ENCODE assay signal across 8 cellular contexts in the genomic region with DNA sequence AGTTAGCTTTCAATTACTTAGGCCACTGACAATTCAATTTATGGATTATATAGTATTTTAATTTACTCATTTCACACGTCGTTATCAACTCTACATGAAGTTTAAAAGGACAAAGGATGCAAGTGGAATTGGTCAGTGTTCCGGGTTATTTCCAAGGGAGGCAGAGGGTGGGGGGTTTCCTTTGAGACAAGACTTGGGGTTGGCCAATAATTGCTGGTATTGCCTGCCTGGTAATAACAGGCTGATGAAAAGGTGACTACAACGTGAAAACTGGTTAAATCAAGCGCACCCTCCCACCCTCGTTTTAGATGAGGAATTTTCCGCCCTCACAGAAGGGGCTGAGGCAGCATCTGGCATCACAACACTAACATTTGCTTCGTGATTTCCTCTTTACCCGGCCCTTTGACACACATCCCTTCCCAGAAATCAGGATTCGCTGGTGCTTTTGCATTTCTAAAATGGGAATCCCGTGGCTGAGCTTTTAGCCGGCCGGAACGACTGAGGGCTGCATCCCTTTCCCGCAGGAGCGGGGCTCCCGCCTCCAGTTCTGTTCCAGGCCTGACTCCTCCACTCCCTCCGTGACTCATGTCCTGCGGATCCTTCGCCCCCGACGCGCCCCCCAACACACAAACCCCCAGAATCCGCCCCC. TPM values are rescaled to one million over a fixed set of nuclear protein-coding genes. Genes with fewer than 3 reads are reported as not detected.
A peak's percentile ranks its signal among the peaks of the same experiment; 100 is the strongest.
DNase-seq lines count a peak whose midpoint lies in the region; ATAC-seq and TF ChIP-seq lines count a peak whose summit lies in the region.

No MANE protein-coding gene starts in this region.

- H3K4me3 ChIP-seq in AG10803 (ENCODE audit: low read length) (peak overlapping the region; percentile 60), H7 (ENCODE audit: insufficient read depth, low read depth, low read length) (peak overlapping the region; percentile 69), liver (ENCODE audit: low read depth in 1 of 3, low read length in 3 of 3) (peak overlapping the region; percentile 52 to 69 (median 62))

- no peaks in the 10 kb centered on the region for H3K27me3 ChIP-seq in H7 (ENCODE audit: control insufficient read depth, insufficient read depth, low read length)
- H3K27me3 ChIP-seq in liver (ENCODE audit: control insufficient read depth in 4 of 4, insufficient read depth in 4 of 4, low read length in 3 of 4) = no peaks in the 10 kb centered on the region

- no peak for ATAC-seq in GM18517 (IDR thresholded peaks at IDR 0.05; ENCODE audit: unreplicated experiment)

- no peak for TF ChIP-seq CTCF in AG10803 (conservative IDR thresholded peaks at IDR 0.05; ENCODE audit: low read length)
- TF ChIP-seq CTCF in RWPE1 (conservative IDR thresholded peaks at IDR 0.05; ENCODE audit: low read depth) = no peak
- TF ChIP-seq CTCF in chondrocyte (IDR thresholded peaks at IDR 0.05) = no peak
- TF ChIP-seq CTCF in liver (IDR thresholded peaks at IDR 0.05; ENCODE audit: low read depth, low read length, missing input control) = no peak

- CTCF ChIA-PET in RWPE1 (lab: Yijun Ruan, JAX) = interaction anchor here (1.0 to 1.2 kb wide), 2 partner anchors 117 to 150 kb away, joined by 3 to 4 read pairs; no protein-coding TSS in a partner anchor

- peak overlapping the region; percentile 88 for H3K4me3 Mint-ChIP-seq in chondrocyte (ENCODE audit: unreplicated experiment)

- WGBS in liver = 10% methylated on average over 24 of the region's 24 CpGs

- H3K36me3 ChIP-seq in H7 (replicated peaks; ENCODE audit: control insufficient read depth, insufficient read depth, low read length) (peaks cover 23% of the 10 kb centered on the region), liver (ENCODE audit: control insufficient read depth in 4 of 4, insufficient read depth in 3 of 4, low read depth in 1 of 4, low read length in 3 of 4) (peaks cover 8 to 16% (median 14%) of the 10 kb centered on the region in 4 donors)

- H3K27ac Mint-ChIP-seq in chondrocyte (ENCODE audit: unreplicated experiment) = peak overlapping the region; percentile 99

- peaks cover 9% of the 10 kb centered on the region for H3K36me3 Mint-ChIP-seq in chondrocyte (ENCODE audit: low read depth)

- H3K4me1 ChIP-seq in liver (ENCODE audit: control insufficient read depth in 4 of 4, insufficient read depth in 4 of 4, low read length in 3 of 4) = peaks cover 0 to 17% (median 6%) of the 10 kb centered on the region in 4 donors

- no peak for TF ChIP-seq RAD21 in liver (IDR thresholded peaks at IDR 0.05)

- DNase-seq in AG10803 (ENCODE audit: low read depth) (no peak), H7 (peak; percentile 61), RWPE1 (ENCODE audit: low spot score) (peak; percentile 73), chondrocyte (ENCODE audit: low spot score) (no peak), SKM-1 (lab: John Stamatoyannopoulos, UW; ENCODE audit: unreplicated experiment) (no peak)
- DNase-seq in stimulated activated naive CD4-positive, alpha-beta T cell (lab: John Stamatoyannopoulos, UW) = peak; percentile 17 to 66 (median 42)

- peak overlapping the region; percentile 15 to 80 for H3K9ac ChIP-seq in liver (ENCODE audit: low read depth in 1 of 2, low read length in 2 of 2)

- no peaks in the 10 kb centered on the region for H3K27me3 Mint-ChIP-seq in chondrocyte (ENCODE audit: low read depth)

- H3K9me3 Mint-ChIP-seq in chondrocyte (ENCODE audit: low read depth) = no peaks in the 10 kb centered on the region

- H3K27ac ChIP-seq in RWPE1 (peak overlapping the region; percentile 96), liver (ENCODE audit: low read depth in 1 of 2, low read length in 2 of 2) (peak overlapping the region; percentile 92 to 96)

- peaks cover 39% of the 10 kb centered on the region for H3K4me1 Mint-ChIP-seq in chondrocyte (ENCODE audit: low read depth)

- POLR2A ChIA-PET in RWPE1 (lab: Yijun Ruan, JAX; ENCODE audit: low non-redundant PET) = interaction anchor here (1.2 kb wide), 1 partner anchor 70 kb away, joined by 6 read pairs; no protein-coding TSS in a partner anchor

- H3K9me3 ChIP-seq in liver (ENCODE audit: control insufficient read depth in 4 of 4, low read length in 3 of 4) = no peaks in the 10 kb centered on the region

TF ChIP-seq in liver, 16 proteins besides CTCF, POLR2A, EP300 and RAD21:
- TF ChIP-seq, protein P1, sequence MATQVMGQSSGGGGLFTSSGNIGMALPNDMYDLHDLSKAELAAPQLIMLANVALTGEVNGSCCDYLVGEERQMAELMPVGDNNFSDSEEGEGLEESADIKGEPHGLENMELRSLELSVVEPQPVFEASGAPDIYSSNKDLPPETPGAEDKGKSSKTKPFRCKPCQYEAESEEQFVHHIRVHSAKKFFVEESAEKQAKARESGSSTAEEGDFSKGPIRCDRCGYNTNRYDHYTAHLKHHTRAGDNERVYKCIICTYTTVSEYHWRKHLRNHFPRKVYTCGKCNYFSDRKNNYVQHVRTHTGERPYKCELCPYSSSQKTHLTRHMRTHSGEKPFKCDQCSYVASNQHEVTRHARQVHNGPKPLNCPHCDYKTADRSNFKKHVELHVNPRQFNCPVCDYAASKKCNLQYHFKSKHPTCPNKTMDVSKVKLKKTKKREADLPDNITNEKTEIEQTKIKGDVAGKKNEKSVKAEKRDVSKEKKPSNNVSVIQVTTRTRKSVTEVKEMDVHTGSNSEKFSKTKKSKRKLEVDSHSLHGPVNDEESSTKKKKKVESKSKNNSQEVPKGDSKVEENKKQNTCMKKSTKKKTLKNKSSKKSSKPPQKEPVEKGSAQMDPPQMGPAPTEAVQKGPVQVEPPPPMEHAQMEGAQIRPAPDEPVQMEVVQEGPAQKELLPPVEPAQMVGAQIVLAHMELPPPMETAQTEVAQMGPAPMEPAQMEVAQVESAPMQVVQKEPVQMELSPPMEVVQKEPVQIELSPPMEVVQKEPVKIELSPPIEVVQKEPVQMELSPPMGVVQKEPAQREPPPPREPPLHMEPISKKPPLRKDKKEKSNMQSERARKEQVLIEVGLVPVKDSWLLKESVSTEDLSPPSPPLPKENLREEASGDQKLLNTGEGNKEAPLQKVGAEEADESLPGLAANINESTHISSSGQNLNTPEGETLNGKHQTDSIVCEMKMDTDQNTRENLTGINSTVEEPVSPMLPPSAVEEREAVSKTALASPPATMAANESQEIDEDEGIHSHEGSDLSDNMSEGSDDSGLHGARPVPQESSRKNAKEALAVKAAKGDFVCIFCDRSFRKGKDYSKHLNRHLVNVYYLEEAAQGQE (IDR thresholded peaks at IDR 0.05) = no peak
- TF ChIP-seq EGR1 (IDR thresholded peaks at IDR 0.05; ENCODE audit: low read depth in 2 of 2) = peak in 1 of 2 donors; percentile 22

RNA-seq across cellular contexts. Expression of a gene that starts 1.0 kb away (rescaled TPM):
- total RNA-seq in H7 (2014; rRNA removed; shearing (Covaris generic)) = 89.7 and 93.6 TPM in 2 replicates
- total RNA-seq in chondrocyte (11.3 to 15.1 TPM (median 13.0 TPM) in 3 replicates), liver (100 to 1,000 TPM in 1 of 2 donors, 10 to 100 TPM in 1; 10.9 to 141 TPM)
- polyA plus RNA-seq in liver = 10 to 100 TPM in 1 of 2 donors, 1 to 10 TPM in 1; 5.5 to 10.4 TPM

Comparison
In these comparisons a context has a peak if more than half of its experiments do, and no peak if none do; other contexts are left out.
1. DNase-seq: peak in H7 (single experiment), RWPE1 (single experiment) and stimulated activated naive CD4-positive, alpha-beta T cell (6 of 6); none in AG10803 (single experiment), chondrocyte (single experiment) and SKM-1 (single experiment).
2. Peak in every context shown above with its lines, with median percentiles within 50 percentile points of each other: H3K4me3 ChIP-seq.